8 cellular contexts compared by ENCODE assay signal in genomic region chr7:12685550-12685949, GRCh38. TPM values are rescaled to one million over a fixed set of nuclear protein-coding genes. Genes with fewer than 3 reads are reported as not detected.
DNase-seq lines count a peak whose midpoint lies in the region; ATAC-seq, FAIRE-seq and TF ChIP-seq lines count a peak whose summit lies in the region.

No MANE protein-coding gene starts in this region.

- ATAC-seq in GM19328 (IDR thresholded peaks at IDR 0.05; ENCODE audit: unreplicated experiment) (no peak), GM18868 (IDR thresholded peaks at IDR 0.05; ENCODE audit: unreplicated experiment) (no peak)

- DNase-seq in ELF-1 (ENCODE audit: low read depth, low spot score), result peak; percentile 50
- DNase-seq in NCI-H2227 (lab: John Stamatoyannopoulos, UW; ENCODE audit: unreplicated experiment), result peak; percentile 84
- DNase-seq in activated T-cell treated with anti-CD3 and anti-CD28 coated beads, Interleukin-2, amount 50 U/mL, for 48 hours, result peak; percentile 31 to 32
- peak in 1 of 2 donors; percentile 47 for DNase-seq in foreskin fibroblast
- peak; percentile 50 for DNase-seq in renal cortical epithelial cell (ENCODE audit: low read depth)
- DNase-seq in small intestine, result no peak

- no peak for FAIRE-seq in small intestine (lab: Jason Lieb, UNC)

- peak overlapping the region in 1 of 2 donors; percentile 63 for H3K27ac ChIP-seq in small intestine (ENCODE audit: low read depth in 1 of 2, low read length in 1 of 2)

- no peak overlapping the region for H3K4me3 ChIP-seq in foreskin fibroblast (ENCODE audit: low read depth in 1 of 2, low read length in 2 of 2)
- H3K4me3 ChIP-seq in small intestine (ENCODE audit: low read depth in 1 of 2, low read length in 2 of 2), result no peak overlapping the region

- H3K36me3 ChIP-seq in small intestine (ENCODE audit: control insufficient read depth in 2 of 2, insufficient read depth in 2 of 2, low read length in 2 of 2), result no peaks in the 10 kb centered on the region

- H3K4me1 ChIP-seq in small intestine (ENCODE audit: control insufficient read depth in 2 of 2, insufficient read depth in 1 of 2, low read depth in 1 of 2, low read length in 1 of 2), result no peaks in the 10 kb centered on the region

- no peaks in the 10 kb centered on the region for H3K27me3 ChIP-seq in small intestine (ENCODE audit: control insufficient read depth in 2 of 2, insufficient read depth in 2 of 2, low read length in 2 of 2)

- peak; percentile 42 for TF ChIP-seq CTCF in foreskin fibroblast (IDR thresholded peaks at IDR 0.05; ENCODE audit: low read depth, low read length)

- 81 to 91% (median 86%) methylated on average over 13 of the region's 13 CpGs for WGBS in small intestine, 3 donors

- H3K9me3 ChIP-seq in small intestine (ENCODE audit: control insufficient read depth, low read depth), result no peaks in the 10 kb centered on the region

RNA-seq across cellular contexts. Expression of gene ARL4A, which starts 1.9 kb away (rescaled TPM):
- 27.7 and 32.1 TPM in 2 replicates for total RNA-seq in renal cortical epithelial cell
- 100 to 1,000 TPM in 1 of 3 donors, 10 to 100 TPM in 2; 48.9 to 123 (median 89.4) TPM for polyA plus RNA-seq in small intestine
